Comparison of ENCODE assay signal across 1 cellular context in the genomic region with DNA sequence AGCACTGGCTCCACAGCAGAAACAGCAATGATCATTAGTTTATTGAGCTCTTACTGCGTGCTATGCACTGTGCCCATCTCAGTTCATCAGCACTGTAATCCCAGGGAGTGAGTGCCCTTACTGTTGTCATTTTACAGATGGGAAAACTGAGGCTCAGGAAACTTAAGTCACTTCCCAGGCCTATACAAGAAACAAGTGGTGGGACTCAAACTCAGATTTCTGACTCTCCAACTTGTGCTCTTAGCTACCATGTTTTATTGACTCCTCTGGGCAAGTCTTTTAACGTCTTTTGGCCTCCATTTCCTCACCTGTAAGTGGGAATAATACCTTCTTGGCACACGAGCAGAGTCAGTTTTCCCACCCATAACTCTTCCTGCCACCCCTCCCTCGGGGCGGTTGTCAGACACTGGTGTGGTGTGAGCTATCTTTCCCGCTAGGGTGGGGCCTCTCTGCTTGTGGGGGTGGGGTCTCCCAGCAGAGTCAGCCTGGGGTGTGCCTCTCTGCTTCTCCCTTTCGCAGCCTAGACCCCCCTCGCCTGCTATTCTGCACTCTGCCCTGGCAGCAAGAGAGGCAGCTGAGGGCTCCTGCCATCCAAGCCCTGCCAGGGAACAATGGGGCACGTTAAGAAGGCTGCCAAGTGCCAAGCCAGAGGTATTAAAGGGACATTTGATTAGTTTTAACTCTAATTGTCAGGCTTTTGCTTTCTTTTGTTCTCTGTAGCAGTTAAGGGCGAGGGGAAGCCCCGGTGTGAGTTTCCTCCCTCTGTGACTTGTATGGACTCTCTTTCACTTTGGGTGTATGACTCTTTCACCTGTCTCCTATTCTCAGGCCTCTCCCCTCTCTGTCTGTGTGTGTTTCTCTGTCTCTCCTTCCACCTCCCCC.
TF ChIP-seq lines count a peak whose summit lies in the region.

No MANE protein-coding gene starts in this region.

TF ChIP-seq in SK-N-SH, 30 proteins besides CTCF, POLR2A, EP300 and RAD21 (continued from another document):
- no peak for TF ChIP-seq CHD2 (IDR thresholded peaks at IDR 0.05; ENCODE audit: low read length, partially characterized antibody)
- TF ChIP-seq USF2 (IDR thresholded peaks at IDR 0.05; ENCODE audit: borderline replicate concordance, low read depth, low read length), result no peak
- no peak for TF ChIP-seq POLR2AphosphoS5 (IDR thresholded peaks at IDR 0.05; ENCODE audit: low read depth, low read length)
- TF ChIP-seq TAF1 (IDR thresholded peaks at IDR 0.05; ENCODE audit: borderline replicate concordance, low read depth, low read length), result no peak
- TF ChIP-seq, protein P1, sequence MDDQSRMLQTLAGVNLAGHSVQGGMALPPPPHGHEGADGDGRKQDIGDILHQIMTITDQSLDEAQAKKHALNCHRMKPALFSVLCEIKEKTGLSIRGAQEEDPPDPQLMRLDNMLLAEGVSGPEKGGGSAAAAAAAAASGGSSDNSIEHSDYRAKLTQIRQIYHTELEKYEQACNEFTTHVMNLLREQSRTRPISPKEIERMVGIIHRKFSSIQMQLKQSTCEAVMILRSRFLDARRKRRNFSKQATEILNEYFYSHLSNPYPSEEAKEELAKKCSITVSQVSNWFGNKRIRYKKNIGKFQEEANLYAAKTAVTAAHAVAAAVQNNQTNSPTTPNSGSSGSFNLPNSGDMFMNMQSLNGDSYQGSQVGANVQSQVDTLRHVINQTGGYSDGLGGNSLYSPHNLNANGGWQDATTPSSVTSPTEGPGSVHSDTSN (IDR thresholded peaks at IDR 0.05), result no peak
- no peak for TF ChIP-seq MAX (IDR thresholded peaks at IDR 0.05; ENCODE audit: low read depth)
- TF ChIP-seq FOXM1 (IDR thresholded peaks at IDR 0.05; ENCODE audit: low read depth), result no peak
- no peak for TF ChIP-seq USF1 (IDR thresholded peaks at IDR 0.05; ENCODE audit: borderline replicate concordance, low read depth)
- TF ChIP-seq YY1 (IDR thresholded peaks at IDR 0.05; ENCODE audit: low read depth), result no peak
- no peak for TF ChIP-seq TCF12 (IDR thresholded peaks at IDR 0.05)
- no peak for TF ChIP-seq NRF1 (IDR thresholded peaks at IDR 0.05; ENCODE audit: low read depth, low read length)
- no peak for TF ChIP-seq FOXJ3 (CRISPR knock-in tag; IDR thresholded peaks at IDR 0.05)
- no peak for TF ChIP-seq ELF1 (IDR thresholded peaks at IDR 0.05)
- TF ChIP-seq JUND (IDR thresholded peaks at IDR 0.05), result no peak
- no peak for TF ChIP-seq RXRA (IDR thresholded peaks at IDR 0.05; ENCODE audit: borderline replicate concordance, low read depth)
- TF ChIP-seq TEAD4 (IDR thresholded peaks at IDR 0.05; ENCODE audit: borderline replicate concordance, insufficient read depth), result no peak
- TF ChIP-seq GATA2 (CRISPR knock-in tag; IDR thresholded peaks at IDR 0.05), result no peak
